1 cellular context compared by ENCODE assay signal in genomic region chr1:230426246-230427101, GRCh38.
TF ChIP-seq lines count a peak whose summit lies in the region.

TSS of gene PGBD5 (minus strand) at chr1:230426332. CDS start at chr1:230425928, 404 bp downstream.

TF ChIP-seq in HepG2, 621 proteins besides CTCF, POLR2A, EP300 and RAD21 (continued from another document and continues in another):
- TF ChIP-seq ZBTB40 (IDR thresholded peaks at IDR 0.05) (no peak), ZBTB40 (CRISPR knock-in tag; IDR thresholded peaks at IDR 0.05) (peak; percentile 79), ZNF468 (CRISPR knock-in tag; IDR thresholded peaks at IDR 0.05) (0 out of 2 replicates have a peak, but pooled peaks have one; percentile 50), SRSF9 (IDR thresholded peaks at IDR 0.05; ENCODE audit: borderline replicate concordance, insufficient read depth, low read depth, low read length, poor library complexity, severe bottlenecking) (no peak), ZNF407 (CRISPR knock-in tag; IDR thresholded peaks at IDR 0.05; ENCODE audit: not compliant biosample characterization) (peak; percentile 28), ZKSCAN5 (CRISPR knock-in tag; IDR thresholded peaks at IDR 0.05) (0 out of 2 replicates have a peak, but pooled peaks have one; percentile 23), THRA (CRISPR knock-in tag; IDR thresholded peaks at IDR 0.05; ENCODE audit: borderline replicate concordance) (peak; percentile 83), ZFP41 (CRISPR knock-in tag; IDR thresholded peaks at IDR 0.05; ENCODE audit: borderline replicate concordance) (peak; percentile 76; the same call in 1 of the 2 replicates), ZNF451 (CRISPR knock-in tag; IDR thresholded peaks at IDR 0.05) (peak; percentile 52; the same call in 1 of the 2 replicates), CEBPB (IDR thresholded peaks at IDR 0.05; ENCODE audit: borderline replicate concordance, low read depth, low read length) (no peak), MTA3 (CRISPR knock-in tag; IDR thresholded peaks at IDR 0.05) (peak; percentile 92; the same call in 1 of the 2 replicates), NFRKB (IDR thresholded peaks at IDR 0.05) (no peak), ZNF816 (CRISPR knock-in tag; IDR thresholded peaks at IDR 0.05; ENCODE audit: borderline replicate concordance) (peak; percentile 37; the same call in 1 of the 2 replicates), HNRNPLL (IDR thresholded peaks at IDR 0.05; ENCODE audit: low read depth, low read length, poor library complexity, severe bottlenecking) (peak; percentile 77), ZNF792 (CRISPR knock-in tag; IDR thresholded peaks at IDR 0.05) (peak; percentile 95), ZBTB2 (CRISPR knock-in tag; IDR thresholded peaks at IDR 0.05; ENCODE audit: low read depth) (peak; percentile 72; the same call in 1 of the 2 replicates), ZNF580 (CRISPR knock-in tag; IDR thresholded peaks at IDR 0.05; ENCODE audit: borderline replicate concordance, low read depth) (peak; percentile 86), ZNF251 (CRISPR knock-in tag; IDR thresholded peaks at IDR 0.05) (no peak), ZNF260 (CRISPR knock-in tag; IDR thresholded peaks at IDR 0.05; ENCODE audit: borderline replicate concordance, low read depth) (no peak), ETS1 (CRISPR knock-in tag; IDR thresholded peaks at IDR 0.05) (peak; percentile 89; the same call in 1 of the 2 replicates), ZBTB7B (CRISPR knock-in tag; IDR thresholded peaks at IDR 0.05) (peak; percentile 67), NBN (conservative IDR thresholded peaks at IDR 0.05) (no peak), ZNF460 (CRISPR knock-in tag; IDR thresholded peaks at IDR 0.05; ENCODE audit: borderline replicate concordance) (no peak), ZSCAN9 (CRISPR knock-in tag; IDR thresholded peaks at IDR 0.05; ENCODE audit: borderline replicate concordance) (peak; percentile 98), MIER3 (CRISPR knock-in tag; IDR thresholded peaks at IDR 0.05; ENCODE audit: borderline replicate concordance) (peak; percentile 49; the same call in 1 of the 2 replicates), ZBTB44 (CRISPR knock-in tag; IDR thresholded peaks at IDR 0.05) (peak; percentile 98), ZSCAN30 (CRISPR knock-in tag; IDR thresholded peaks at IDR 0.05) (no peak)
